In genomic region chr7:80249619-80250305, GRCh38 we compare ENCODE assay signal across 15 cellular contexts.
"Had no signal": no experiment of that assay in that cellular context is flagged by ENCODE, and none has a peak within 500 bp of the region (broad histone marks: within the 10 kb centered on the region; RNA-seq: fewer than 3 reads in every experiment).

No MANE protein-coding gene starts in this region.

- H3K27ac ChIP-seq: brain microvascular endothelial cell, prostate gland, testis, upper lobe of right lung had no signal

- H3K27me3 ChIP-seq: brain microvascular endothelial cell, testis, upper lobe of right lung had no signal

- DNase-seq: activated CD4-positive, alpha-beta T cell treated with anti-CD3 and anti-CD28 coated beads for 1 hour; activated CD8-positive, alpha-beta memory T cell treated with anti-CD3 and anti-CD28 coated beads, Interleukin-2, amount 50 U/mL, for 48 hours; activated CD8-positive, alpha-beta T cell treated with anti-CD3 and anti-CD28 coated beads for 36 hours; activated naive CD4-positive, alpha-beta T cell treated with anti-CD3 and anti-CD28 coated beads, Interleukin-2, amount 10 ng/mL, durations not matched to agents 7 days and 5 days; brain microvascular endothelial cell; dermis blood vessel endothelial cell; left colon; stimulated activated CD4-positive, alpha-beta T cell treated with anti-CD3 and anti-CD28 coated beads, Interleukin-4, amount 100 ng/mL, for 1 hour; stimulated activated CD8-positive, alpha-beta memory T cell treated with anti-CD3 and anti-CD28 coated beads, Interleukin-4, amount 100 ng/mL, for 48 hours; stimulated activated naive CD8-positive, alpha-beta T cell treated with anti-CD3 and anti-CD28 coated beads, Interleukin-15, Interleukin-2, amounts not matched to agents 100 U/mL and 50 U/mL, for 24 hours; T1000; testis; upper lobe of right lung had no signal

- ATAC-seq: activated CD8-positive, alpha-beta T cell treated with anti-CD3 and anti-CD28 coated beads for 36 hours; left colon; natural killer cell treated with Interleukin-12 subunit alpha and Interleukin-12 subunit beta and Interleukin-15 and Interleukin-18, amount 100 ng/mL, for 72 hours; stimulated activated naive CD8-positive, alpha-beta T cell treated with anti-CD3 and anti-CD28 coated beads, Interleukin-15, Interleukin-2, amounts not matched to agents 100 U/mL and 50 U/mL, for 24 hours; upper lobe of right lung had no signal

- H3K4me1 Mint-ChIP-seq: activated naive CD4-positive, alpha-beta T cell treated with anti-CD3 and anti-CD28 coated beads, Interleukin-2, amount 10 ng/mL, durations not matched to agents 7 days and 5 days had no signal

- H3K27me3 Mint-ChIP-seq: activated naive CD4-positive, alpha-beta T cell treated with anti-CD3 and anti-CD28 coated beads, Interleukin-2, amount 10 ng/mL, durations not matched to agents 7 days and 5 days; natural killer cell treated with Interleukin-12 subunit alpha and Interleukin-12 subunit beta and Interleukin-15 and Interleukin-18, amount 100 ng/mL, for 72 hours had no signal

- H3K4me3 ChIP-seq: prostate gland, testis, upper lobe of right lung had no signal

- H3K9me3 ChIP-seq: prostate gland, testis, upper lobe of right lung had no signal

- H3K4me1 ChIP-seq: testis, upper lobe of right lung had no signal

- H3K4me3 Mint-ChIP-seq: activated CD8-positive, alpha-beta T cell treated with anti-CD3 and anti-CD28 coated beads for 36 hours; activated naive CD4-positive, alpha-beta T cell treated with anti-CD3 and anti-CD28 coated beads, Interleukin-2, amount 10 ng/mL, durations not matched to agents 7 days and 5 days; natural killer cell treated with Interleukin-12 subunit alpha and Interleukin-12 subunit beta and Interleukin-15 and Interleukin-18, amount 100 ng/mL, for 72 hours had no signal

- H3K9me3 Mint-ChIP-seq: activated CD8-positive, alpha-beta T cell treated with anti-CD3 and anti-CD28 coated beads for 36 hours; activated naive CD4-positive, alpha-beta T cell treated with anti-CD3 and anti-CD28 coated beads, Interleukin-2, amount 10 ng/mL, durations not matched to agents 7 days and 5 days had no signal

- H3K36me3 ChIP-seq: brain microvascular endothelial cell, prostate gland, upper lobe of right lung had no signal

- H3K36me3 Mint-ChIP-seq: activated naive CD4-positive, alpha-beta T cell treated with anti-CD3 and anti-CD28 coated beads, Interleukin-2, amount 10 ng/mL, durations not matched to agents 7 days and 5 days had no signal

- H3K27ac Mint-ChIP-seq: activated CD8-positive, alpha-beta T cell treated with anti-CD3 and anti-CD28 coated beads for 36 hours; activated naive CD4-positive, alpha-beta T cell treated with anti-CD3 and anti-CD28 coated beads, Interleukin-2, amount 10 ng/mL, durations not matched to agents 7 days and 5 days; natural killer cell treated with Interleukin-12 subunit alpha and Interleukin-12 subunit beta and Interleukin-15 and Interleukin-18, amount 100 ng/mL, for 72 hours had no signal
